1 cellular context compared by ENCODE assay signal in genomic region chr2:235636471-235637005, GRCh38.
TF ChIP-seq lines count a peak whose summit lies in the region.

No MANE protein-coding gene starts in this region.

TF ChIP-seq in HEK293, 187 proteins besides CTCF, POLR2A, EP300 and RAD21 (continued from another document):
- TF ChIP-seq, protein P1, sequence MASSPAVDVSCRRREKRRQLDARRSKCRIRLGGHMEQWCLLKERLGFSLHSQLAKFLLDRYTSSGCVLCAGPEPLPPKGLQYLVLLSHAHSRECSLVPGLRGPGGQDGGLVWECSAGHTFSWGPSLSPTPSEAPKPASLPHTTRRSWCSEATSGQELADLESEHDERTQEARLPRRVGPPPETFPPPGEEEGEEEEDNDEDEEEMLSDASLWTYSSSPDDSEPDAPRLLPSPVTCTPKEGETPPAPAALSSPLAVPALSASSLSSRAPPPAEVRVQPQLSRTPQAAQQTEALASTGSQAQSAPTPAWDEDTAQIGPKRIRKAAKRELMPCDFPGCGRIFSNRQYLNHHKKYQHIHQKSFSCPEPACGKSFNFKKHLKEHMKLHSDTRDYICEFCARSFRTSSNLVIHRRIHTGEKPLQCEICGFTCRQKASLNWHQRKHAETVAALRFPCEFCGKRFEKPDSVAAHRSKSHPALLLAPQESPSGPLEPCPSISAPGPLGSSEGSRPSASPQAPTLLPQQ (tag by site-specific recombination; IDR thresholded peaks at IDR 0.05): 0 out of 2 replicates have a peak, but pooled peaks have one; percentile 14
- TF ChIP-seq ZNF654 (tag by site-specific recombination; IDR thresholded peaks at IDR 0.05; ENCODE audit: low read depth) (no peak), ZNF266 (tag by site-specific recombination; IDR thresholded peaks at IDR 0.05; ENCODE audit: low read depth) (no peak), SCRT2 (tag by site-specific recombination; IDR thresholded peaks at IDR 0.05) (peak; percentile 26; the same call in 1 of the 2 replicates), ZNF639 (tag by site-specific recombination; IDR thresholded peaks at IDR 0.05) (no peak), ZNF174 (tag by site-specific recombination; IDR thresholded peaks at IDR 0.05) (no peak), HOXC10 (CRISPR knock-in tag; IDR thresholded peaks at IDR 0.05) (no peak)
TF ChIP-seq in HEK293: peak in this region for 3.
